22 cellular contexts compared by ENCODE assay signal in the genomic region with DNA sequence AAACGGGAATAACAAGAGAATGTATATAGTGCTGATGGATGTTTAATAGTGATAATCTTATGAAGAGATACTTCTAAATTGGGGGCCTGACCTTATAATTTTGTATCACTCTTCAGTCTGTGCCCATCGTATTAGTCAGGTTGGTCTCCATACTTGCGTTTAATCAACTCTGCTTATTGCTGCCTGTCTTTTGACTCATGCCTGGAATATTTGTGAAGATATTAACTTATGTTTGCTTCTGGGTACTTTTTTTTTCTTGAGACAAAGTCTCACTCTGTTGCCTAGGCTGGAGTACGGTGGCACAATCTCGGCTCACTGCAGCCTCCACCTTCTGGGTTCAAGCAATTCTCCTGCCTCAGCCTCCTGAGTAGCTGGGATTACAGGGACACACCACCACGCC.
"Had no signal": no experiment of that assay in that cellular context is flagged by ENCODE, and none has a peak within 500 bp of the region (broad histone marks: within the 10 kb centered on the region; RNA-seq: fewer than 3 reads in every experiment).

No MANE protein-coding gene starts in this region.

- DNase-seq: naive thymus-derived CD8-positive, alpha-beta T cell; nephron progenitor cell; nucleus accumbens; ovary; posterior cingulate gyrus; psoas muscle; right cardiac atrium; right lobe of liver; sigmoid colon; small intestine; stimulated activated CD4-positive, alpha-beta T cell treated with anti-CD3 and anti-CD28 coated beads, Interleukin-15, amount 100 ng/mL, for 24 hours; stimulated activated CD4-positive, alpha-beta T cell treated with anti-CD3 and anti-CD28 coated beads, Interleukin-2, amount 100 ng/mL, for 24 hours; stimulated activated CD4-positive, alpha-beta T cell treated with anti-CD3 and anti-CD28 coated beads, Interleukin-2, amount 100 ng/mL, for 48 hours; stimulated activated CD4-positive, alpha-beta T cell treated with anti-CD3 and anti-CD28 coated beads, Interleukin-4, amount 100 ng/mL, for 24 hours; stimulated activated naive B cell treated with anti-CD40 and anti-IgM and Interleukin-4, amounts not matched to agents 10 μg/mL and 1 μg/mL and 100 μg/mL, for 72 hours; stimulated activated naive CD4-positive, alpha-beta T cell treated with Interleukin-2 at 50 U/mL for 16 hours; stomach; thyroid gland; upper lobe of right lung; uterus had no signal

- ATAC-seq: naive thymus-derived CD8-positive, alpha-beta T cell; natural killer cell treated with Interleukin-12 subunit alpha and Interleukin-12 subunit beta and Interleukin-15 and Interleukin-18, amount 100 ng/mL, for 72 hours; psoas muscle; right cardiac atrium; right lobe of liver; stimulated activated effector memory CD8-positive, alpha-beta T cell treated with anti-CD3 and anti-CD28 coated beads, Interleukin-12 subunit alpha, Interleukin-12 subunit beta, amount 100 ng/mL, for 72 hours; stimulated activated naive B cell treated with anti-CD40 and anti-IgM and Interleukin-4, amounts not matched to agents 10 μg/mL and 1 μg/mL and 100 μg/mL, for 72 hours; upper lobe of right lung had no signal
